ENCODE assay signal across 15 cellular contexts in genomic region chr6:105790635-105791034, GRCh38.
DNase-seq lines count a peak whose midpoint lies in the region; ATAC-seq and TF ChIP-seq lines count a peak whose summit lies in the region.
"Had no signal": no experiment of that assay in that cellular context is flagged by ENCODE, and none has a peak within 500 bp of the region (broad histone marks: within the 10 kb centered on the region; RNA-seq: fewer than 3 reads in every experiment).

No MANE protein-coding gene starts in this region.

- H3K4me3 Mint-ChIP-seq in HFFc6 = no peak overlapping the region
- H3K4me3 Mint-ChIP-seq: naive B cell had no signal

- ATAC-seq in GM19452 (IDR thresholded peaks at IDR 0.05; ENCODE audit: unreplicated experiment) (no peak), GM18868 (IDR thresholded peaks at IDR 0.05; ENCODE audit: unreplicated experiment) (no peak), GM21447 (IDR thresholded peaks at IDR 0.05; ENCODE audit: unreplicated experiment) (no peak), GM21723 (IDR thresholded peaks at IDR 0.05; ENCODE audit: unreplicated experiment) (no peak)

- H3K36me3 Mint-ChIP-seq in HFFc6 (ENCODE audit: low read depth) = no peaks in the 10 kb centered on the region
- H3K36me3 Mint-ChIP-seq: naive B cell had no signal

- H3K27me3 ChIP-seq in WERI-Rb-1 (ENCODE audit: insufficient read depth, low read depth, severe bottlenecking) = no peaks in the 10 kb centered on the region
- H3K27me3 ChIP-seq: testis had no signal

- H3K36me3 ChIP-seq in WERI-Rb-1 = no peaks in the 10 kb centered on the region

- H3K27me3 Mint-ChIP-seq in HFFc6 (ENCODE audit: insufficient read depth) = no peaks in the 10 kb centered on the region; the same call in 1 of the 2 replicates
- H3K27me3 Mint-ChIP-seq: naive B cell had no signal

- DNase-seq in ELR (ENCODE audit: low read depth) = peak; percentile 38
- no peak for DNase-seq in HFFc6
- no peak for DNase-seq in WERI-Rb-1
- DNase-seq in fibroblast of the aortic adventitia (ENCODE audit: low read depth) = no peak
- DNase-seq: activated CD8-positive, alpha-beta memory T cell treated with anti-CD3 and anti-CD28 coated beads for 24 hours; activated gamma-delta T cell treated with Interleukin-2 at 50 U/mL for 16 hours; foreskin melanocyte; MV-4-11; naive B cell; testis had no signal

- peak; percentile 63 for TF ChIP-seq CTCF in HFFc6 (IDR thresholded peaks at IDR 0.05)
- TF ChIP-seq CTCF in WERI-Rb-1 (IDR thresholded peaks at IDR 0.05; ENCODE audit: low read depth, low read length) = 0 out of 2 replicates have a peak, but pooled peaks have one; percentile 6
- peak; percentile 25 for TF ChIP-seq CTCF in fibroblast of the aortic adventitia (IDR thresholded peaks at IDR 0.05; ENCODE audit: insufficient read depth, low read length)

- H3K9me3 ChIP-seq in WERI-Rb-1 (ENCODE audit: severe bottlenecking) = no peaks in the 10 kb centered on the region
- H3K9me3 ChIP-seq: testis had no signal

- H3K27ac ChIP-seq in WERI-Rb-1 = no peak overlapping the region
- H3K27ac ChIP-seq: SK-N-MC, testis had no signal

- H3K9me3 Mint-ChIP-seq in HFFc6 = no peaks in the 10 kb centered on the region
- H3K9me3 Mint-ChIP-seq: naive B cell had no signal

- H3K4me1 Mint-ChIP-seq in HFFc6 (ENCODE audit: low read depth) = peaks cover 33% of the 10 kb centered on the region

- H3K4me3 ChIP-seq in WERI-Rb-1 (ENCODE audit: low read depth, low read length) (no peak overlapping the region), fibroblast of the aortic adventitia (ENCODE audit: low read depth, low read length) (no peak overlapping the region)
- H3K4me3 ChIP-seq: SK-N-MC, testis had no signal

- H3K27ac Mint-ChIP-seq in HFFc6 = no peak overlapping the region
- H3K27ac Mint-ChIP-seq: naive B cell had no signal

Comparison
In these comparisons a context has a peak if more than half of its experiments do, and no peak if none do; other contexts are left out.
1. CTCF ChIP-seq: peak in every context shown above with its lines; median percentile 63 in HFFc6; 25 in fibroblast of the aortic adventitia; 6 in WERI-Rb-1.